Comparison of ENCODE assay signal across 1 cellular context in the genomic region with DNA sequence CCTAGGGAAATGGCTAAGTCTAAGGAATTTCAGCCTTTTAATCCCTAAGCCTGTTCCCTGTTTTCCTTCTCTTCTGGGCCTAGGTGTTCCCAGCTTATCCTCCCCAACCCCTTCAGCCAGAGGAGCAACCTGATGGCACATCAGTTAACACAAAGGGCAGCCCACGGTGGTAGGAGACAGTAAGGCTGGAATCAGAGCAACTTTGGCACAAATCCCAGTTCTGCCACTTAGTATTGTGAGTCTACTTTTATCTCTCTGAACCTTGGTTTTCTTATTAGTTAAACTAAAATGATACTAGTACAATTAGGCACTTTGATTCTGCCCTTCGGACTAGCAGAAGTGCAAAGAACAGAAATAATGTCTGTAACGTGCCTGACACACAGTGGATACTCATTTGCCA.
TF ChIP-seq lines count a peak whose summit lies in the region.

No MANE protein-coding gene starts in this region.

TF ChIP-seq in SK-N-SH, 30 proteins besides CTCF, POLR2A, EP300 and RAD21 (continued from another document):
- TF ChIP-seq, protein P1, sequence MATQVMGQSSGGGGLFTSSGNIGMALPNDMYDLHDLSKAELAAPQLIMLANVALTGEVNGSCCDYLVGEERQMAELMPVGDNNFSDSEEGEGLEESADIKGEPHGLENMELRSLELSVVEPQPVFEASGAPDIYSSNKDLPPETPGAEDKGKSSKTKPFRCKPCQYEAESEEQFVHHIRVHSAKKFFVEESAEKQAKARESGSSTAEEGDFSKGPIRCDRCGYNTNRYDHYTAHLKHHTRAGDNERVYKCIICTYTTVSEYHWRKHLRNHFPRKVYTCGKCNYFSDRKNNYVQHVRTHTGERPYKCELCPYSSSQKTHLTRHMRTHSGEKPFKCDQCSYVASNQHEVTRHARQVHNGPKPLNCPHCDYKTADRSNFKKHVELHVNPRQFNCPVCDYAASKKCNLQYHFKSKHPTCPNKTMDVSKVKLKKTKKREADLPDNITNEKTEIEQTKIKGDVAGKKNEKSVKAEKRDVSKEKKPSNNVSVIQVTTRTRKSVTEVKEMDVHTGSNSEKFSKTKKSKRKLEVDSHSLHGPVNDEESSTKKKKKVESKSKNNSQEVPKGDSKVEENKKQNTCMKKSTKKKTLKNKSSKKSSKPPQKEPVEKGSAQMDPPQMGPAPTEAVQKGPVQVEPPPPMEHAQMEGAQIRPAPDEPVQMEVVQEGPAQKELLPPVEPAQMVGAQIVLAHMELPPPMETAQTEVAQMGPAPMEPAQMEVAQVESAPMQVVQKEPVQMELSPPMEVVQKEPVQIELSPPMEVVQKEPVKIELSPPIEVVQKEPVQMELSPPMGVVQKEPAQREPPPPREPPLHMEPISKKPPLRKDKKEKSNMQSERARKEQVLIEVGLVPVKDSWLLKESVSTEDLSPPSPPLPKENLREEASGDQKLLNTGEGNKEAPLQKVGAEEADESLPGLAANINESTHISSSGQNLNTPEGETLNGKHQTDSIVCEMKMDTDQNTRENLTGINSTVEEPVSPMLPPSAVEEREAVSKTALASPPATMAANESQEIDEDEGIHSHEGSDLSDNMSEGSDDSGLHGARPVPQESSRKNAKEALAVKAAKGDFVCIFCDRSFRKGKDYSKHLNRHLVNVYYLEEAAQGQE (IDR thresholded peaks at IDR 0.05; ENCODE audit: low read depth, low read length): no peak
- TF ChIP-seq MEF2A (IDR thresholded peaks at IDR 0.05; ENCODE audit: borderline replicate concordance, low read depth) (no peak), MXI1 (IDR thresholded peaks at IDR 0.05; ENCODE audit: low read depth, low read length) (no peak), SIN3A (IDR thresholded peaks at IDR 0.05; ENCODE audit: borderline replicate concordance, low read depth, low read length) (no peak), POLR2AphosphoS5 (IDR thresholded peaks at IDR 0.05; ENCODE audit: low read depth, low read length) (no peak), YY1 (IDR thresholded peaks at IDR 0.05; ENCODE audit: low read depth) (no peak), RXRA (IDR thresholded peaks at IDR 0.05; ENCODE audit: borderline replicate concordance, low read depth) (no peak), GATA2 (CRISPR knock-in tag; IDR thresholded peaks at IDR 0.05) (no peak), CHD2 (IDR thresholded peaks at IDR 0.05; ENCODE audit: low read length, partially characterized antibody) (no peak), FOSL2 (IDR thresholded peaks at IDR 0.05; ENCODE audit: borderline replicate concordance, low read depth) (no peak), GABPA (IDR thresholded peaks at IDR 0.05; ENCODE audit: low read depth) (no peak)
- TF ChIP-seq, protein P2, sequence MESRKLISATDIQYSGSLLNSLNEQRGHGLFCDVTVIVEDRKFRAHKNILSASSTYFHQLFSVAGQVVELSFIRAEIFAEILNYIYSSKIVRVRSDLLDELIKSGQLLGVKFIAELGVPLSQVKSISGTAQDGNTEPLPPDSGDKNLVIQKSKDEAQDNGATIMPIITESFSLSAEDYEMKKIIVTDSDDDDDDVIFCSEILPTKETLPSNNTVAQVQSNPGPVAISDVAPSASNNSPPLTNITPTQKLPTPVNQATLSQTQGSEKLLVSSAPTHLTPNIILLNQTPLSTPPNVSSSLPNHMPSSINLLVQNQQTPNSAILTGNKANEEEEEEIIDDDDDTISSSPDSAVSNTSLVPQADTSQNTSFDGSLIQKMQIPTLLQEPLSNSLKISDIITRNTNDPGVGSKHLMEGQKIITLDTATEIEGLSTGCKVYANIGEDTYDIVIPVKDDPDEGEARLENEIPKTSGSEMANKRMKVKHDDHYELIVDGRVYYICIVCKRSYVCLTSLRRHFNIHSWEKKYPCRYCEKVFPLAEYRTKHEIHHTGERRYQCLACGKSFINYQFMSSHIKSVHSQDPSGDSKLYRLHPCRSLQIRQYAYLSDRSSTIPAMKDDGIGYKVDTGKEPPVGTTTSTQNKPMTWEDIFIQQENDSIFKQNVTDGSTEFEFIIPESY (IDR thresholded peaks at IDR 0.05; ENCODE audit: borderline replicate concordance, low read depth): no peak
- TF ChIP-seq, protein P3, sequence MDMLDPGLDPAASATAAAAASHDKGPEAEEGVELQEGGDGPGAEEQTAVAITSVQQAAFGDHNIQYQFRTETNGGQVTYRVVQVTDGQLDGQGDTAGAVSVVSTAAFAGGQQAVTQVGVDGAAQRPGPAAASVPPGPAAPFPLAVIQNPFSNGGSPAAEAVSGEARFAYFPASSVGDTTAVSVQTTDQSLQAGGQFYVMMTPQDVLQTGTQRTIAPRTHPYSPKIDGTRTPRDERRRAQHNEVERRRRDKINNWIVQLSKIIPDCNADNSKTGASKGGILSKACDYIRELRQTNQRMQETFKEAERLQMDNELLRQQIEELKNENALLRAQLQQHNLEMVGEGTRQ (IDR thresholded peaks at IDR 0.05; ENCODE audit: borderline replicate concordance, low read depth, low read length): no peak
- TF ChIP-seq, protein P4, sequence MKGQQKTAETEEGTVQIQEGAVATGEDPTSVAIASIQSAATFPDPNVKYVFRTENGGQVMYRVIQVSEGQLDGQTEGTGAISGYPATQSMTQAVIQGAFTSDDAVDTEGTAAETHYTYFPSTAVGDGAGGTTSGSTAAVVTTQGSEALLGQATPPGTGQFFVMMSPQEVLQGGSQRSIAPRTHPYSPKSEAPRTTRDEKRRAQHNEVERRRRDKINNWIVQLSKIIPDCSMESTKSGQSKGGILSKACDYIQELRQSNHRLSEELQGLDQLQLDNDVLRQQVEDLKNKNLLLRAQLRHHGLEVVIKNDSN (IDR thresholded peaks at IDR 0.05; ENCODE audit: borderline replicate concordance, low read depth): no peak
